ENCODE assay signal across 11 cellular contexts in the genomic region with DNA sequence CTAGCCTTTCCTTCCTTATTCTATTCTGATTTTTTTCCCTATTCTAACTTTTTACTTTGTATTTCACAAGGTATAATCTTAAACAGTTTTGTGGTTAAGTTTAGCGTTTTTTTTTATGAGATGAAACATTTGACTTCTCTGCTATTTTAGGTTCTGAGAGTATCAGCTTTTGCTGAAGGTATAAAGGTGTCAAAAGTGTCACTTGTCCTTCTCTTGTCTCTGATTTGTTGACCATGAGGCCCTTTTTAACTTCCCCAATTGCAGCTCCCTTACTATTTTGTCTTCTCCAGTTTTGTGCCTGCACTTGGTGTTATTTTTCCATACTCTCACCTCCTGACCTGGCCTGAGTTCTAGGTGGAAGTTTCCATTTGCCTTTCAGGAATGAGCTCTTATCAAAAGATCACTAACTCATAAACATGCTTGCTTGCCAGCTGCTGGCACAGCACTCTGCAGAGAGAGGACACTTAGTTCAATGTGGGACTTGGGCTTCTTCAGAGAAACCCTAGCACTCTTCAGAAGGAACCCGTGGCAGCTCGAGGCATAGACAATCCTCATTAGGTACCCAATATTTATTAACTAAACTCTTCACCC.
A peak's percentile ranks its signal among the peaks of the same experiment; 100 is the strongest.
DNase-seq lines count a peak whose midpoint lies in the region; ATAC-seq and TF ChIP-seq lines count a peak whose summit lies in the region.
"Had no signal": no experiment of that assay in that cellular context is flagged by ENCODE, and none has a peak within 500 bp of the region (broad histone marks: within the 10 kb centered on the region; RNA-seq: fewer than 3 reads in every experiment).

No MANE protein-coding gene starts in this region.

- H3K4me1 ChIP-seq in ascending aorta (peaks cover 0 to 28% of the 10 kb centered on the region in 2 donors), subcutaneous abdominal adipose tissue (ENCODE audit: control insufficient read depth in 5 of 5, insufficient read depth in 5 of 5, low read length in 5 of 5) (peaks cover 7 to 50% (median 38%) of the 10 kb centered on the region in 5 donors), foreskin keratinocyte (no peaks in the 10 kb centered on the region)

- H3K27me3 ChIP-seq in ascending aorta, result no peaks in the 10 kb centered on the region
- no peaks in the 10 kb centered on the region for H3K27me3 ChIP-seq in subcutaneous abdominal adipose tissue (ENCODE audit: control insufficient read depth in 5 of 5, insufficient read depth in 4 of 5, low read length in 5 of 5)
- no peaks in the 10 kb centered on the region for H3K27me3 ChIP-seq in foreskin keratinocyte

- peak; percentile 40 for DNase-seq in HT-29 (ENCODE audit: low spot score)
- DNase-seq in ascending aorta (ENCODE audit: low spot score in 2 of 2), result peak in 1 of 2 donors; percentile 77
- peak in 1 of 2 donors; percentile 42 for DNase-seq in left colon
- DNase-seq in foreskin keratinocyte, result no peak
- DNase-seq: NCI-H1694; NK-92 treated with Interleukin-12 subunit alpha and Interleukin-12 subunit beta, amount 100 ng/mL, for 24 hours; T-helper 2 cell had no signal

- no peak overlapping the region for H3K9ac ChIP-seq in subcutaneous abdominal adipose tissue (ENCODE audit: low read length in 5 of 5)

- TF ChIP-seq CTCF in ascending aorta (IDR thresholded peaks at IDR 0.05), result no peak
- TF ChIP-seq CTCF in foreskin keratinocyte (conservative IDR thresholded peaks at IDR 0.05), result no peak

- ATAC-seq in left colon (peak; percentile 54), GM21723 (IDR thresholded peaks at IDR 0.05; ENCODE audit: unreplicated experiment) (no peak), GM18519 (IDR thresholded peaks at IDR 0.05; ENCODE audit: low FRiP score, unreplicated experiment) (no peak), foreskin keratinocyte (no peak), GM19324 (IDR thresholded peaks at IDR 0.05; ENCODE audit: low FRiP score, unreplicated experiment) (no peak)

- H3K9me3 ChIP-seq in ascending aorta (no peaks in the 10 kb centered on the region), subcutaneous abdominal adipose tissue (ENCODE audit: control insufficient read depth in 5 of 5, low read length in 5 of 5) (no peaks in the 10 kb centered on the region)

- intact Hi-C loops in ascending aorta (cut with DNase I) (no loop called here), left colon (cut with DNase I, micrococcal nuclease) (no loop called here)

- peak overlapping the region; percentile 47 to 58 for H3K27ac ChIP-seq in ascending aorta
- H3K27ac ChIP-seq in subcutaneous abdominal adipose tissue (ENCODE audit: low read depth, low read length), result peak overlapping the region; percentile 33
- no peak overlapping the region for H3K27ac ChIP-seq in foreskin keratinocyte

- no peaks in the 10 kb centered on the region for H3K36me3 ChIP-seq in ascending aorta
- no peaks in the 10 kb centered on the region for H3K36me3 ChIP-seq in subcutaneous abdominal adipose tissue (ENCODE audit: control insufficient read depth in 5 of 5, insufficient read depth in 5 of 5, low read length in 5 of 5)

- H3K4me3 ChIP-seq in ascending aorta (no peak overlapping the region), subcutaneous abdominal adipose tissue (ENCODE audit: low read depth in 1 of 5, low read length in 5 of 5) (peak overlapping the region in 2 of 5 donors; percentile 8 to 21)
